8 cellular contexts compared by ENCODE assay signal in genomic region chr12:4037747-4038312, GRCh38.
DNase-seq lines count a peak whose midpoint lies in the region; ATAC-seq and TF ChIP-seq lines count a peak whose summit lies in the region.

No MANE protein-coding gene starts in this region.

- no peak for TF ChIP-seq EP300 in sigmoid colon (IDR thresholded peaks at IDR 0.05)

- intact Hi-C loops in sigmoid colon (cut with DNase I), result loop anchor here (2.0 kb wide), 2 partner anchors 43 to 153 kb away; no protein-coding TSS in a partner anchor

- H3K9me3 ChIP-seq in GM23248 (ENCODE audit: low read depth) (no peaks in the 10 kb centered on the region), sigmoid colon (no peaks in the 10 kb centered on the region)

- H3K27me3 ChIP-seq in GM23248 (replicated peaks; ENCODE audit: insufficient read depth), result peaks cover 43% of the 10 kb centered on the region
- no peaks in the 10 kb centered on the region for H3K27me3 ChIP-seq in sigmoid colon

- H3K27ac ChIP-seq in GM23248 (no peak overlapping the region), sigmoid colon (no peak overlapping the region)

- H3K36me3 ChIP-seq in GM23248 (ENCODE audit: low read depth), result no peaks in the 10 kb centered on the region
- no peaks in the 10 kb centered on the region for H3K36me3 ChIP-seq in sigmoid colon

- TF ChIP-seq POLR2A in sigmoid colon (IDR thresholded peaks at IDR 0.05), result no peak

- H3K4me1 ChIP-seq in GM23248 (ENCODE audit: insufficient read depth) (peaks cover 4% of the 10 kb centered on the region; the same call in 1 of the 2 replicates), sigmoid colon (no peaks in the 10 kb centered on the region)

- peak overlapping the region; percentile 96 for H3K27ac Mint-ChIP-seq in glutamatergic neuron (ENCODE audit: unreplicated experiment)

- 15 to 16% methylated on average over 4 of the region's 4 CpGs for WGBS in GM23248 (ENCODE audit: low coverage in 1 of 2, low lambda C conversion rate in 2 of 2, missing lambda C conversion rate in 2 of 2), 2 experiments
- WGBS in sigmoid colon, 2 donors, result 14 to 23% methylated on average over 4 of the region's 4 CpGs

- H3K4me3 ChIP-seq in GM23248, result no peak overlapping the region
- H3K4me3 ChIP-seq in sigmoid colon, result no peak overlapping the region

- H3K9me3 Mint-ChIP-seq in glutamatergic neuron (ENCODE audit: unreplicated experiment), result peaks cover 17% of the 10 kb centered on the region

- H3K36me3 Mint-ChIP-seq in glutamatergic neuron (ENCODE audit: unreplicated experiment), result no peaks in the 10 kb centered on the region

- H2AFZ ChIP-seq in GM23248, result no peak overlapping the region

- H3K9me2 ChIP-seq in GM23248 (ENCODE audit: insufficient read depth), result no peaks in the 10 kb centered on the region

- H3K27me3 Mint-ChIP-seq in glutamatergic neuron (ENCODE audit: unreplicated experiment), result peaks cover 7% of the 10 kb centered on the region

- no peak overlapping the region for H3K9ac ChIP-seq in GM23248

- no peak overlapping the region for H3K4me2 ChIP-seq in GM23248 (ENCODE audit: unreplicated experiment)

- TF ChIP-seq CTCF in glutamatergic neuron (IDR thresholded peaks at IDR 0.05; ENCODE audit: partially characterized antibody, unreplicated experiment) (peak; percentile 82), sigmoid colon (IDR thresholded peaks at IDR 0.05) (peak in 3 of 4 experiments; percentile 42 to 69 (median 69))

- H3F3A ChIP-seq in GM23248 (ENCODE audit: insufficient read depth), result no peaks in the 10 kb centered on the region

- no peaks in the 10 kb centered on the region for H3K79me2 ChIP-seq in GM23248 (ENCODE audit: insufficient read depth)

- in situ Hi-C loops in GM23248 (cut with MboI), result loop anchor here (10.0 kb wide), 1 partner anchor 163 kb away; the partner anchor contains the start of gene PARP11

- no peaks in the 10 kb centered on the region for H4K20me1 ChIP-seq in GM23248 (ENCODE audit: insufficient read depth)

- ATAC-seq in SK-N-SH treated with all-trans-retinoic acid at 6 μM for 48 hours (peak; percentile 66), HG02981 (IDR thresholded peaks at IDR 0.05; ENCODE audit: unreplicated experiment) (no peak), GM19452 (IDR thresholded peaks at IDR 0.05; ENCODE audit: unreplicated experiment) (no peak)

- H3K4me1 Mint-ChIP-seq in glutamatergic neuron (ENCODE audit: low read depth, unreplicated experiment), result peaks cover 48% of the 10 kb centered on the region

- DNase-seq in AML-193 (lab: John Stamatoyannopoulos, UW) (peak; percentile 2 to 14), GM23248 (peak; percentile 67), glutamatergic neuron (peak; percentile 73), sigmoid colon (no peak), NCI-H1436 (lab: John Stamatoyannopoulos, UW) (no peak)

- H3K4me3 Mint-ChIP-seq in glutamatergic neuron (ENCODE audit: unreplicated experiment), result peak overlapping the region; percentile 74

TF ChIP-seq in SK-N-SH treated with all-trans-retinoic acid at 6 μM for 48 hours, 23 proteins besides CTCF, POLR2A, EP300 and RAD21:
- TF ChIP-seq, protein P1, sequence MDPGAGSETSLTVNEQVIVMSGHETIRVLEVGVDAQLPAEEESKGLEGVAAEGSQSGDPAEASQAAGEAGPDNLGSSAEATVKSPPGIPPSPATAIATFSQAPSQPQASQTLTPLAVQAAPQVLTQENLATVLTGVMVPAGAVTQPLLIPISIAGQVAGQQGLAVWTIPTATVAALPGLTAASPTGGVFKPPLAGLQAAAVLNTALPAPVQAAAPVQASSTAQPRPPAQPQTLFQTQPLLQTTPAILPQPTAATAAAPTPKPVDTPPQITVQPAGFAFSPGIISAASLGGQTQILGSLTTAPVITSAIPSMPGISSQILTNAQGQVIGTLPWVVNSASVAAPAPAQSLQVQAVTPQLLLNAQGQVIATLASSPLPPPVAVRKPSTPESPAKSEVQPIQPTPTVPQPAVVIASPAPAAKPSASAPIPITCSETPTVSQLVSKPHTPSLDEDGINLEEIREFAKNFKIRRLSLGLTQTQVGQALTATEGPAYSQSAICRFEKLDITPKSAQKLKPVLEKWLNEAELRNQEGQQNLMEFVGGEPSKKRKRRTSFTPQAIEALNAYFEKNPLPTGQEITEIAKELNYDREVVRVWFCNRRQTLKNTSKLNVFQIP (CRISPR knock-in tag; IDR thresholded peaks at IDR 0.05; ENCODE audit: borderline replicate concordance, low read depth), result no peak
- TF ChIP-seq ZNF565 (CRISPR knock-in tag; conservative IDR thresholded peaks at IDR 0.05; ENCODE audit: low read depth), result no peak
- TF ChIP-seq ZNF70 (CRISPR knock-in tag; IDR thresholded peaks at IDR 0.05), result no peak
- TF ChIP-seq TSHZ2 (CRISPR knock-in tag; IDR thresholded peaks at IDR 0.05), result no peak
- TF ChIP-seq, protein P2, sequence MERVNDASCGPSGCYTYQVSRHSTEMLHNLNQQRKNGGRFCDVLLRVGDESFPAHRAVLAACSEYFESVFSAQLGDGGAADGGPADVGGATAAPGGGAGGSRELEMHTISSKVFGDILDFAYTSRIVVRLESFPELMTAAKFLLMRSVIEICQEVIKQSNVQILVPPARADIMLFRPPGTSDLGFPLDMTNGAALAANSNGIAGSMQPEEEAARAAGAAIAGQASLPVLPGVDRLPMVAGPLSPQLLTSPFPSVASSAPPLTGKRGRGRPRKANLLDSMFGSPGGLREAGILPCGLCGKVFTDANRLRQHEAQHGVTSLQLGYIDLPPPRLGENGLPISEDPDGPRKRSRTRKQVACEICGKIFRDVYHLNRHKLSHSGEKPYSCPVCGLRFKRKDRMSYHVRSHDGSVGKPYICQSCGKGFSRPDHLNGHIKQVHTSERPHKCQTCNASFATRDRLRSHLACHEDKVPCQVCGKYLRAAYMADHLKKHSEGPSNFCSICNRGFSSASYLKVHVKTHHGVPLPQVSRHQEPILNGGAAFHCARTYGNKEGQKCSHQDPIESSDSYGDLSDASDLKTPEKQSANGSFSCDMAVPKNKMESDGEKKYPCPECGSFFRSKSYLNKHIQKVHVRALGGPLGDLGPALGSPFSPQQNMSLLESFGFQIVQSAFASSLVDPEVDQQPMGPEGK (CRISPR knock-in tag; IDR thresholded peaks at IDR 0.05; ENCODE audit: borderline replicate concordance), result no peak
- no peak for TF ChIP-seq ZNF8 (CRISPR knock-in tag; IDR thresholded peaks at IDR 0.05)
- no peak for TF ChIP-seq GLIS3 (CRISPR knock-in tag; IDR thresholded peaks at IDR 0.05)
- TF ChIP-seq RARB (CRISPR knock-in tag; IDR thresholded peaks at IDR 0.05), result no peak
- TF ChIP-seq ESRRG (CRISPR knock-in tag; IDR thresholded peaks at IDR 0.05), result no peak
- TF ChIP-seq CSDC2 (CRISPR knock-in tag; IDR thresholded peaks at IDR 0.05), result no peak
- no peak for TF ChIP-seq ZC3H10 (CRISPR knock-in tag; IDR thresholded peaks at IDR 0.05)
- TF ChIP-seq OSR1 (CRISPR knock-in tag; IDR thresholded peaks at IDR 0.05), result no peak
- no peak for TF ChIP-seq TOX (CRISPR knock-in tag; IDR thresholded peaks at IDR 0.05; ENCODE audit: borderline replicate concordance)
- TF ChIP-seq TCF4 (CRISPR knock-in tag; IDR thresholded peaks at IDR 0.05; ENCODE audit: borderline replicate concordance), result no peak
- TF ChIP-seq CREB5 (CRISPR knock-in tag; IDR thresholded peaks at IDR 0.05; ENCODE audit: low read depth), result no peak
- no peak for TF ChIP-seq CSRNP3 (CRISPR knock-in tag; IDR thresholded peaks at IDR 0.05)
- TF ChIP-seq SNAI2 (CRISPR knock-in tag; IDR thresholded peaks at IDR 0.05), result no peak

Comparison
In these comparisons a context has a peak if more than half of its experiments do, and no peak if none do; other contexts are left out.
1. DNase-seq: peak in AML-193 (2 of 2), GM23248 (single experiment) and glutamatergic neuron (single experiment); none in sigmoid colon (single experiment) and NCI-H1436 (single experiment).